Comparison of ENCODE assay signal across 22 cellular contexts in the genomic region with DNA sequence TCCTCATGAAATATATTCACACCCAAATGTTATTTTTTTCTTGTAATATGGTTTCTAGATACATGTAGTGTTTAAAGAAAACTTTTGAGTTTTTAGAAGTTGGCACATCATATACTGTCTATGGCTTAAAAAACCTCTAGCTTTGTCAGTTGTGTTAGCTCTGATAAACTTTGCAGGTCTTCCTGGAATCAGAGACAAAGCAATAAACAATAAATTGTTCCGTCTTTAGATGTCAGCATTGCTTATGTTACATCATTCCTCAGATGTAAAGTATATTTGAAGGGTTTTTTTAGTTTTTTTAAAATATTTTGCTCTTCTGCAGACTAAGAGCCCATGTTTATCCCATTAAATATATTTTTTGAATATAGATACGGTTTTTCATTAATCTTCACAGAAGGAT.
A peak's percentile ranks its signal among the peaks of the same experiment; 100 is the strongest.
DNase-seq lines count a peak whose midpoint lies in the region; ATAC-seq, FAIRE-seq and TF ChIP-seq lines count a peak whose summit lies in the region.
"Had no signal": no experiment of that assay in that cellular context is flagged by ENCODE, and none has a peak within 500 bp of the region (broad histone marks: within the 10 kb centered on the region; RNA-seq: fewer than 3 reads in every experiment).

No MANE protein-coding gene starts in this region.

- no peak overlapping the region for H3K4me2 ChIP-seq in DND-41 (ENCODE audit: insufficient read depth, low read length)
- H3K4me2 ChIP-seq: BLaER1 had no signal

- H3K27ac ChIP-seq in DND-41 (ENCODE audit: low read length) (no peak overlapping the region), SK-N-MC (0 out of 2 replicates have a peak overlapping the region, but pooled peaks have one; percentile 26)
- H3K27ac ChIP-seq: 22Rv1, BLaER1, C4-2B, GM23248 had no signal

- H3K4me3 ChIP-seq in DND-41 (ENCODE audit: low read depth in 1 of 2, low read length in 2 of 2) (no peak overlapping the region), SK-N-MC (no peak overlapping the region)
- H3K4me3 ChIP-seq: BLaER1, GM23248 had no signal

- peak; percentile 51 for FAIRE-seq in frontal cortex (lab: Jason Lieb, UNC)
- FAIRE-seq: A204.1, GM12891, GM18507, H1 had no signal

- H3K36me3 ChIP-seq in DND-41 (ENCODE audit: insufficient read depth, low read length): no peaks in the 10 kb centered on the region
- H3K36me3 ChIP-seq in SK-N-MC (ENCODE audit: insufficient read depth, low read length): no peaks in the 10 kb centered on the region

- no peaks in the 10 kb centered on the region for H4K20me1 ChIP-seq in DND-41 (ENCODE audit: insufficient read depth, low read length)
- H4K20me1 ChIP-seq: BLaER1 had no signal

- no peaks in the 10 kb centered on the region for H3K27me3 ChIP-seq in DND-41 (ENCODE audit: insufficient read depth, low read length, poor library complexity)
- H3K27me3 ChIP-seq: BLaER1 had no signal

- no peak overlapping the region for H2AFZ ChIP-seq in DND-41 (ENCODE audit: low read depth, low read length)
- H2AFZ ChIP-seq: GM23248 had no signal

- H3K4me1 ChIP-seq in DND-41 (ENCODE audit: insufficient read depth, low read length): peaks cover 23% of the 10 kb centered on the region
- H3K4me1 ChIP-seq: BLaER1, Caco-2 had no signal

- H3K9me3 ChIP-seq in DND-41 (ENCODE audit: insufficient read depth, low read length, severe bottlenecking): no peaks in the 10 kb centered on the region
- no peaks in the 10 kb centered on the region for H3K9me3 ChIP-seq in SK-N-MC (ENCODE audit: low read depth, low read length)
- H3K9me3 ChIP-seq: BLaER1, Caco-2 had no signal

- no peaks in the 10 kb centered on the region for H3K79me2 ChIP-seq in DND-41 (ENCODE audit: insufficient read depth, low read length)

- no peak overlapping the region for H3K9ac ChIP-seq in DND-41 (ENCODE audit: low read depth, low read length)
- H3K9ac ChIP-seq in SK-N-MC (ENCODE audit: insufficient read length): no peak overlapping the region
- H3K9ac ChIP-seq: BLaER1, GM23248 had no signal

- TF ChIP-seq CTCF in DND-41 (IDR thresholded peaks at IDR 0.05; ENCODE audit: borderline replicate concordance, extremely low read depth, low read length, poor library complexity, severe bottlenecking): no peak

- ATAC-seq in DND-41 (ENCODE audit: insufficient read depth, low read depth) (0 out of 3 replicates have a peak, but pooled peaks have one; percentile 32), GM21528 (IDR thresholded peaks at IDR 0.05; ENCODE audit: low FRiP score, unreplicated experiment) (no peak)
- ATAC-seq: CD8-positive, alpha-beta T cell had no signal

- DNase-seq in NOMO-1 treated with DMSO at 0.1 percent for 48 hours (lab: John Stamatoyannopoulos, UW; ENCODE audit: unreplicated experiment): peak; percentile 26
- no peak for DNase-seq in NOMO-1 treated with dmso at 0.1 percent for 144 hours (lab: John Stamatoyannopoulos, UW; ENCODE audit: unreplicated experiment)
- DNase-seq in DND-41: no peak
- DNase-seq in SK-N-MC (ENCODE audit: low read depth, low spot score): no peak
- no peak for DNase-seq in frontal cortex (ENCODE audit: low spot score in 2 of 2)
- DNase-seq in NK-92 treated with Interleukin-12 subunit alpha and Interleukin-12 subunit beta, amount 100 ng/mL, for 24 hours (lab: John Stamatoyannopoulos, UW): no peak
- DNase-seq: Caco-2; CD8-positive, alpha-beta T cell; DMS153; EL; GF-D8; GM23248; H7; HCEC 1CT had no signal
